ENCODE assay signal across 18 cellular contexts in the genomic region with DNA sequence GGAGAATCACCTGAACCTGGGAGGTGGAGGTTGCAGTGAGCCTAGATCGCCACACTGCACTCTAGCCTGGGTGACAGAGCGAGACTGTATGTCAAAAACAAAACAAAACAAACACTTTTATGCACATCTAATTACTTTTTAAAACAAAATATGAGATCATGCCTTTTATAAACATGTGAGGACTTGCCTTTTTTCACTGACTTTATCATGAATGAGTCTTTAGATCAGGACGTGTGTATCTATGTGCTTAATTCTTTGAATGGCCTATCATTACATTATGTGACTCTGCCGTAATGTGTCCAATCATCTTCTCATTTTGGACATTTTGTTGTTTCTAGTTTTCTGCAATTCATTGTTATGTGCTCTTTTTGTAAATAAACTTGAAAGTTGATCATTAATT. TPM values are rescaled to one million over a fixed set of nuclear protein-coding genes. Genes with fewer than 3 reads are reported as not detected.
DNase-seq lines count a peak whose midpoint lies in the region; ATAC-seq and TF ChIP-seq lines count a peak whose summit lies in the region.
"Had no signal": no experiment of that assay in that cellular context is flagged by ENCODE, and none has a peak within 500 bp of the region (broad histone marks: within the 10 kb centered on the region; RNA-seq: fewer than 3 reads in every experiment).

No MANE protein-coding gene starts in this region.

- H3K27me3 Mint-ChIP-seq in activated naive CD8-positive, alpha-beta T cell: no peaks in the 10 kb centered on the region
- H3K27me3 Mint-ChIP-seq in activated naive CD8-positive, alpha-beta T cell treated with anti-CD3 and anti-CD28 coated beads, Interleukin-2, amount 50 U/mL, for 24 hours: no peaks in the 10 kb centered on the region
- no peaks in the 10 kb centered on the region for H3K27me3 Mint-ChIP-seq in activated naive CD8-positive, alpha-beta T cell treated with anti-CD3 and anti-CD28 coated beads for 36 hours
- H3K27me3 Mint-ChIP-seq in type B pancreatic cell: no peaks in the 10 kb centered on the region
- H3K27me3 Mint-ChIP-seq: CD4-positive, alpha-beta memory T cell had no signal

- H3K9me3 Mint-ChIP-seq in activated naive CD8-positive, alpha-beta T cell (ENCODE audit: low read depth): no peaks in the 10 kb centered on the region
- no peaks in the 10 kb centered on the region for H3K9me3 Mint-ChIP-seq in activated naive CD8-positive, alpha-beta T cell treated with anti-CD3 and anti-CD28 coated beads, Interleukin-2, amount 50 U/mL, for 24 hours
- H3K9me3 Mint-ChIP-seq in activated naive CD8-positive, alpha-beta T cell treated with anti-CD3 and anti-CD28 coated beads for 36 hours: no peaks in the 10 kb centered on the region
- H3K9me3 Mint-ChIP-seq in type B pancreatic cell: no peaks in the 10 kb centered on the region
- H3K9me3 Mint-ChIP-seq: CD4-positive, alpha-beta memory T cell had no signal

- DNase-seq in activated naive CD8-positive, alpha-beta T cell treated with anti-CD3 and anti-CD28 coated beads, Interleukin-2, amount 50 U/mL, for 24 hours: no peak
- DNase-seq in activated naive CD8-positive, alpha-beta T cell treated with anti-CD3 and anti-CD28 coated beads for 36 hours: no peak
- no peak for DNase-seq in type B pancreatic cell (ENCODE audit: extremely low spot score, unreplicated experiment)
- no peak for DNase-seq in NCI-H526 (lab: John Stamatoyannopoulos, UW)
- no peak for DNase-seq in omental fat pad (ENCODE audit: low spot score)
- DNase-seq: BE2C; CD4-positive, alpha-beta memory T cell; GF-D8; GM23248; Karpas-422; NCI-H1417 treated with DMSO at 0.1 percent for 48 hours; NCI-H2029 treated with DMSO at 0.1 percent for 48 hours; NCI-H345; NCI-H69; PC-3 had no signal

- H3K4me1 ChIP-seq in HEK293 (ENCODE audit: control insufficient read depth, insufficient read depth, low read length): no peaks in the 10 kb centered on the region; the same call in 1 of the 2 replicates
- H3K4me1 ChIP-seq: BE2C, SJSA1 had no signal

- TF ChIP-seq CTCF in HEK293 (tag by site-specific recombination; IDR thresholded peaks at IDR 0.05) (no peak), type B pancreatic cell (conservative IDR thresholded peaks at IDR 0.05) (no peak), omental fat pad (IDR thresholded peaks at IDR 0.05) (no peak)

- H3K36me3 ChIP-seq in HEK293 (ENCODE audit: control insufficient read depth in 2 of 2, insufficient read depth in 1 of 2, low read length in 2 of 2): peaks cover 6 to 12% of the 10 kb centered on the region in 2 experiments; a peak in 2 of 3 replicates
- H3K36me3 ChIP-seq: BE2C, SJSA1 had no signal

- no peak overlapping the region for H3K27ac ChIP-seq in HEK293 (ENCODE audit: extremely low read depth, low read depth, low read length)
- H3K27ac ChIP-seq: GM23248, SJSA1 had no signal

- peaks cover 8% of the 10 kb centered on the region for H3K36me3 Mint-ChIP-seq in activated naive CD8-positive, alpha-beta T cell
- peaks cover 11% of the 10 kb centered on the region for H3K36me3 Mint-ChIP-seq in activated naive CD8-positive, alpha-beta T cell treated with anti-CD3 and anti-CD28 coated beads, Interleukin-2, amount 50 U/mL, for 24 hours (ENCODE audit: low read depth)
- H3K36me3 Mint-ChIP-seq in activated naive CD8-positive, alpha-beta T cell treated with anti-CD3 and anti-CD28 coated beads for 36 hours: peaks cover 48% of the 10 kb centered on the region
- peaks cover 10% of the 10 kb centered on the region for H3K36me3 Mint-ChIP-seq in type B pancreatic cell

- H3K4me3 ChIP-seq in HEK293 (ENCODE audit: low read depth, low read length): no peak overlapping the region
- H3K4me3 ChIP-seq: GM23248, SJSA1 had no signal

- H3K4me1 Mint-ChIP-seq in activated naive CD8-positive, alpha-beta T cell (ENCODE audit: low read depth): peaks cover 62% of the 10 kb centered on the region
- H3K4me1 Mint-ChIP-seq in activated naive CD8-positive, alpha-beta T cell treated with anti-CD3 and anti-CD28 coated beads, Interleukin-2, amount 50 U/mL, for 24 hours: peaks cover 58% of the 10 kb centered on the region
- peaks cover 57% of the 10 kb centered on the region for H3K4me1 Mint-ChIP-seq in activated naive CD8-positive, alpha-beta T cell treated with anti-CD3 and anti-CD28 coated beads for 36 hours
- H3K4me1 Mint-ChIP-seq in type B pancreatic cell (ENCODE audit: unreplicated experiment): no peaks in the 10 kb centered on the region

- no peak for ATAC-seq in activated naive CD8-positive, alpha-beta T cell treated with anti-CD3 and anti-CD28 coated beads, Interleukin-2, amount 50 U/mL, for 24 hours
- ATAC-seq in omental fat pad (ENCODE audit: low FRiP score): no peak
- ATAC-seq: PC-3 had no signal

- POLR2A ChIA-PET in HEK293 (lab: Yijun Ruan, JAX): no interaction called here

- H3K9me3 ChIP-seq in HEK293 (ENCODE audit: control insufficient read depth, insufficient read depth, low read depth, low read length): no peaks in the 10 kb centered on the region
- H3K9me3 ChIP-seq: BE2C, SJSA1 had no signal

- CTCF ChIA-PET in HEK293 (lab: Yijun Ruan, JAX): no interaction called here

- H3K4me3 Mint-ChIP-seq in activated naive CD8-positive, alpha-beta T cell: no peak overlapping the region
- H3K4me3 Mint-ChIP-seq in activated naive CD8-positive, alpha-beta T cell treated with anti-CD3 and anti-CD28 coated beads, Interleukin-2, amount 50 U/mL, for 24 hours: no peak overlapping the region
- H3K4me3 Mint-ChIP-seq in activated naive CD8-positive, alpha-beta T cell treated with anti-CD3 and anti-CD28 coated beads for 36 hours: no peak overlapping the region
- no peak overlapping the region for H3K4me3 Mint-ChIP-seq in type B pancreatic cell
- H3K4me3 Mint-ChIP-seq: CD4-positive, alpha-beta memory T cell had no signal

- H3K27ac Mint-ChIP-seq in activated naive CD8-positive, alpha-beta T cell: peak overlapping the region; percentile 58
- no peak overlapping the region for H3K27ac Mint-ChIP-seq in activated naive CD8-positive, alpha-beta T cell treated with anti-CD3 and anti-CD28 coated beads, Interleukin-2, amount 50 U/mL, for 24 hours
- peak overlapping the region; percentile 54 for H3K27ac Mint-ChIP-seq in activated naive CD8-positive, alpha-beta T cell treated with anti-CD3 and anti-CD28 coated beads for 36 hours
- peak overlapping the region; percentile 37 for H3K27ac Mint-ChIP-seq in type B pancreatic cell

TF ChIP-seq in HEK293, 187 proteins besides CTCF, POLR2A, EP300 and RAD21:
- TF ChIP-seq ZNF366 (tag by site-specific recombination; conservative IDR thresholded peaks at IDR 0.05) (peak; percentile 46; the same call in 1 of the 2 replicates), ZNF544 (tag by site-specific recombination; IDR thresholded peaks at IDR 0.05) (no peak), OSR2 (tag by site-specific recombination; IDR thresholded peaks at IDR 0.05) (no peak), ZNF391 (tag by site-specific recombination; IDR thresholded peaks at IDR 0.05; ENCODE audit: borderline replicate concordance, low read depth) (no peak), ZNF274 (IDR thresholded peaks at IDR 0.05; ENCODE audit: low read length) (no peak), ZNF274 (tag by site-specific recombination; IDR thresholded peaks at IDR 0.05; ENCODE audit: borderline replicate concordance) (no peak), ZNF302 (tag by site-specific recombination; IDR thresholded peaks at IDR 0.05; ENCODE audit: low read depth) (no peak), ZBTB8A (tag by site-specific recombination; IDR thresholded peaks at IDR 0.05) (no peak), ZEB2 (tag by site-specific recombination; IDR thresholded peaks at IDR 0.05) (peak; percentile 34; the same call in 1 of the 2 replicates), ZNF248 (tag by site-specific recombination; IDR thresholded peaks at IDR 0.05) (no peak), ZNF341 (tag by site-specific recombination; IDR thresholded peaks at IDR 0.05; ENCODE audit: low read depth) (no peak)
- TF ChIP-seq, protein P1, sequence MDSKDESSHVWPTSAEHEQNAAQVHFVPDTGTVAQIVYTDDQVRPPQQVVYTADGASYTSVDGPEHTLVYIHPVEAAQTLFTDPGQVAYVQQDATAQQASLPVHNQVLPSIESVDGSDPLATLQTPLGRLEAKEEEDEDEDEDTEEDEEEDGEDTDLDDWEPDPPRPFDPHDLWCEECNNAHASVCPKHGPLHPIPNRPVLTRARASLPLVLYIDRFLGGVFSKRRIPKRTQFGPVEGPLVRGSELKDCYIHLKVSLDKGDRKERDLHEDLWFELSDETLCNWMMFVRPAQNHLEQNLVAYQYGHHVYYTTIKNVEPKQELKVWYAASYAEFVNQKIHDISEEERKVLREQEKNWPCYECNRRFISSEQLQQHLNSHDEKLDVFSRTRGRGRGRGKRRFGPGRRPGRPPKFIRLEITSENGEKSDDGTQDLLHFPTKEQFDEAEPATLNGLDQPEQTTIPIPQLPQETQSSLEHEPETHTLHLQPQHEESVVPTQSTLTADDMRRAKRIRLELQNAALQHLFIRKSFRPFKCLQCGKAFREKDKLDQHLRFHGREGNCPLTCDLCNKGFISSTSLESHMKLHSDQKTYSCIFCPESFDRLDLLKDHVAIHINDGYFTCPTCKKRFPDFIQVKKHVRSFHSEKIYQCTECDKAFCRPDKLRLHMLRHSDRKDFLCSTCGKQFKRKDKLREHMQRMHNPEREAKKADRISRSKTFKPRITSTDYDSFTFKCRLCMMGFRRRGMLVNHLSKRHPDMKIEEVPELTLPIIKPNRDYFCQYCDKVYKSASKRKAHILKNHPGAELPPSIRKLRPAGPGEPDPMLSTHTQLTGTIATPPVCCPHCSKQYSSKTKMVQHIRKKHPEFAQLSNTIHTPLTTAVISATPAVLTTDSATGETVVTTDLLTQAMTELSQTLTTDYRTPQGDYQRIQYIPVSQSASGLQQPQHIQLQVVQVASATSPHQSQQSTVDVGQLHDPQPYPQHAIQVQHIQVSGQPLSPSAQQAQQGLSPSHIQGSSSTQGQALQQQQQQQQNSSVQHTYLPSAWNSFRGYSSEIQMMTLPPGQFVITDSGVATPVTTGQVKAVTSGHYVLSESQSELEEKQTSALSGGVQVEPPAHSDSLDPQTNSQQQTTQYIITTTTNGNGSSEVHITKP (tag by site-specific recombination; IDR thresholded peaks at IDR 0.05): no peak
- TF ChIP-seq, protein P2, sequence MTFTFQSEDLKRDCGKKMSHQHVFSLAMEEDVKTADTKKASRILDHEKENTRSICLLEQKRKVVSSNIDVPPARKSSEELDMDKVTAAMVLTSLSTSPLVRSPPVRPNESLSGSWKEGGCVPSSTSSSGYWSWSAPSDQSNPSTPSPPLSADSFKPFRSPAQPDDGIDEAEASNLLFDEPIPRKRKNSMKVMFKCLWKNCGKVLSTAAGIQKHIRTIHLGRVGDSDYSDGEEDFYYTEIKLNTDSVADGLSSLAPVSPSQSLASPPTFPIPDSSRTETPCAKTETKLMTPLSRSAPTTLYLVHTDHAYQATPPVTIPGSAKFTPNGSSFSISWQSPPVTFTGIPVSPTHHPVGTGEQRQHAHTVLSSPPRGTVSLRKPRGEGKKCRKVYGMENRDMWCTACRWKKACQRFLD (tag by site-specific recombination; IDR thresholded peaks at IDR 0.05): no peak

RNA-seq across cellular contexts. Expression of a gene that starts 58.7 kb away (rescaled TPM):
- 10 to 100 TPM; 23.4 to 25.0 TPM for total RNA-seq in activated naive CD8-positive, alpha-beta T cell treated with anti-CD3 and anti-CD28 coated beads for 36 hours
- total RNA-seq in type B pancreatic cell (ENCODE audit: low replicate concordance) (11.5 and 21.4 TPM in 2 replicates), omental fat pad (10 to 100 TPM in 1 of 4 donors, 1 to 10 TPM in 3; 1.7 to 12.3 (median 5.8) TPM)
